Comparison of ENCODE assay signal across 2 cellular contexts in the genomic region with DNA sequence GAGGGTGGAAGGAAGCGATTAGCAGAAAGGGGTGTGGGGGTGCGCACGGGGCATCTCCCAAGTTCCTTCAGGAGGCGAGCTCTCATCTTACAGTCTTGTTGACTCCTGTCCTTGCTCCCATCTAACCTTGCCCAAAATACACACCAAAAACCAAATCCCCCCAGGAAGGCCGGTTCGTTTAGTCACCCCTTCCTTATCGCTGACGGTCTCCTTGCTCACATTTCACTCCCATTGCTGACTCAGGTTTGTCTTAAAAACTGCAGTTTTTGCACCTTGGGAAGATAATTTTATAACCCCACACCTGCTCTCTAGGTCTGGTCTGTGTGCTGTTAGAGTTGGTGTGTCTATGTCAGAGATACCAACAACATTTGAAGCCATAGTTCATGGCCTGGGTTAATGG.
TF ChIP-seq lines count a peak whose summit lies in the region.

No MANE protein-coding gene starts in this region.

TF ChIP-seq in HepG2, 621 proteins besides CTCF, POLR2A, EP300 and RAD21:
- TF ChIP-seq, protein P1, sequence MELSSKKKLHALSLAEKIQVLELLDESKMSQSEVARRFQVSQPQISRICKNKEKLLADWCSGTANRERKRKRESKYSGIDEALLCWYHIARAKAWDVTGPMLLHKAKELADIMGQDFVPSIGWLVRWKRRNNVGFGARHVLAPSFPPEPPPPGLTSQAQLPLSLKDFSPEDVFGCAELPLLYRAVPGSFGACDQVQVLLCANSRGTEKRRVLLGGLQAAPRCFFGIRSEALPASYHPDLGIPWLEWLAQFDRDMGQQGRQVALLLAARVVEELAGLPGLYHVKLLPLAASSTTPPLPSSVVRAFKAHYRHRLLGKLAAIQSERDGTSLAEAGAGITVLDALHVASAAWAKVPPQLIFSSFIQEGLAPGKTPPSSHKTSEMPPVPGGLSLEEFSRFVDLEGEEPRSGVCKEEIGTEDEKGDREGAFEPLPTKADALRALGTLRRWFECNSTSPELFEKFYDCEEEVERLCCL (CRISPR knock-in tag; IDR thresholded peaks at IDR 0.05; ENCODE audit: borderline replicate concordance) = no peak
- TF ChIP-seq ONECUT2 (CRISPR knock-in tag; IDR thresholded peaks at IDR 0.05) (no peak), MAFF (IDR thresholded peaks at IDR 0.05; ENCODE audit: low read depth, low read length) (0 out of 2 replicates have a peak, but pooled peaks have one; percentile 17)

TF ChIP-seq in K562, 482 proteins besides CTCF, POLR2A, EP300 and RAD21 (continued from another document):
- TF ChIP-seq WHSC1 (IDR thresholded peaks at IDR 0.05; ENCODE audit: low read length) (no peak), POLR3A (IDR thresholded peaks at IDR 0.05; ENCODE audit: borderline replicate concordance, extremely low read depth, insufficient read depth, insufficient read length) (no peak), E2F3 (CRISPR knock-in tag; IDR thresholded peaks at IDR 0.05) (no peak), FUS (optimal IDR thresholded peaks at IDR 0.05; ENCODE audit: low read depth, low read length) (no peak), ARID1B (IDR thresholded peaks at IDR 0.05) (peak; percentile 18; the same call in 1 of the 2 replicates), ELF1 (tag; IDR thresholded peaks at IDR 0.05) (no peak), C11orf30 (IDR thresholded peaks at IDR 0.05; ENCODE audit: low read depth) (0 out of 2 replicates have a peak, but pooled peaks have one; percentile 23), PTBP1 (IDR thresholded peaks at IDR 0.05; ENCODE audit: low read depth, low read length) (no peak), EWSR1 (IDR thresholded peaks at IDR 0.05; ENCODE audit: borderline replicate concordance, low read depth, partially characterized antibody) (no peak), MAFG (tag; conservative IDR thresholded peaks at IDR 0.05) (peak; percentile 57), ZBTB7A (IDR thresholded peaks at IDR 0.05; ENCODE audit: borderline replicate concordance, control insufficient read depth, low read depth, low read length) (no peak), FOSL1 (tag; conservative IDR thresholded peaks at IDR 0.05) (peak; percentile 38), ZNF316 (IDR thresholded peaks at IDR 0.05) (peak; percentile 61), ZNF695 (CRISPR knock-in tag; IDR thresholded peaks at IDR 0.05) (no peak), CBFA2T2 (conservative IDR thresholded peaks at IDR 0.05) (0 out of 2 replicates have a peak, but pooled peaks have one; percentile 25), CXXC5 (CRISPR knock-in tag; IDR thresholded peaks at IDR 0.05) (no peak)
- TF ChIP-seq, protein P2, sequence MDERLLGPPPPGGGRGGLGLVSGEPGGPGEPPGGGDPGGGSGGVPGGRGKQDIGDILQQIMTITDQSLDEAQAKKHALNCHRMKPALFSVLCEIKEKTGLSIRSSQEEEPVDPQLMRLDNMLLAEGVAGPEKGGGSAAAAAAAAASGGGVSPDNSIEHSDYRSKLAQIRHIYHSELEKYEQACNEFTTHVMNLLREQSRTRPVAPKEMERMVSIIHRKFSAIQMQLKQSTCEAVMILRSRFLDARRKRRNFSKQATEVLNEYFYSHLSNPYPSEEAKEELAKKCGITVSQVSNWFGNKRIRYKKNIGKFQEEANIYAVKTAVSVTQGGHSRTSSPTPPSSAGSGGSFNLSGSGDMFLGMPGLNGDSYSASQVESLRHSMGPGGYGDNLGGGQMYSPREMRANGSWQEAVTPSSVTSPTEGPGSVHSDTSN (CRISPR knock-in tag; IDR thresholded peaks at IDR 0.05; ENCODE audit: low read depth) = no peak
- TF ChIP-seq, protein P2 (tag; conservative IDR thresholded peaks at IDR 0.05; ENCODE audit: low read depth) = no peak
- TF ChIP-seq, protein P3, sequence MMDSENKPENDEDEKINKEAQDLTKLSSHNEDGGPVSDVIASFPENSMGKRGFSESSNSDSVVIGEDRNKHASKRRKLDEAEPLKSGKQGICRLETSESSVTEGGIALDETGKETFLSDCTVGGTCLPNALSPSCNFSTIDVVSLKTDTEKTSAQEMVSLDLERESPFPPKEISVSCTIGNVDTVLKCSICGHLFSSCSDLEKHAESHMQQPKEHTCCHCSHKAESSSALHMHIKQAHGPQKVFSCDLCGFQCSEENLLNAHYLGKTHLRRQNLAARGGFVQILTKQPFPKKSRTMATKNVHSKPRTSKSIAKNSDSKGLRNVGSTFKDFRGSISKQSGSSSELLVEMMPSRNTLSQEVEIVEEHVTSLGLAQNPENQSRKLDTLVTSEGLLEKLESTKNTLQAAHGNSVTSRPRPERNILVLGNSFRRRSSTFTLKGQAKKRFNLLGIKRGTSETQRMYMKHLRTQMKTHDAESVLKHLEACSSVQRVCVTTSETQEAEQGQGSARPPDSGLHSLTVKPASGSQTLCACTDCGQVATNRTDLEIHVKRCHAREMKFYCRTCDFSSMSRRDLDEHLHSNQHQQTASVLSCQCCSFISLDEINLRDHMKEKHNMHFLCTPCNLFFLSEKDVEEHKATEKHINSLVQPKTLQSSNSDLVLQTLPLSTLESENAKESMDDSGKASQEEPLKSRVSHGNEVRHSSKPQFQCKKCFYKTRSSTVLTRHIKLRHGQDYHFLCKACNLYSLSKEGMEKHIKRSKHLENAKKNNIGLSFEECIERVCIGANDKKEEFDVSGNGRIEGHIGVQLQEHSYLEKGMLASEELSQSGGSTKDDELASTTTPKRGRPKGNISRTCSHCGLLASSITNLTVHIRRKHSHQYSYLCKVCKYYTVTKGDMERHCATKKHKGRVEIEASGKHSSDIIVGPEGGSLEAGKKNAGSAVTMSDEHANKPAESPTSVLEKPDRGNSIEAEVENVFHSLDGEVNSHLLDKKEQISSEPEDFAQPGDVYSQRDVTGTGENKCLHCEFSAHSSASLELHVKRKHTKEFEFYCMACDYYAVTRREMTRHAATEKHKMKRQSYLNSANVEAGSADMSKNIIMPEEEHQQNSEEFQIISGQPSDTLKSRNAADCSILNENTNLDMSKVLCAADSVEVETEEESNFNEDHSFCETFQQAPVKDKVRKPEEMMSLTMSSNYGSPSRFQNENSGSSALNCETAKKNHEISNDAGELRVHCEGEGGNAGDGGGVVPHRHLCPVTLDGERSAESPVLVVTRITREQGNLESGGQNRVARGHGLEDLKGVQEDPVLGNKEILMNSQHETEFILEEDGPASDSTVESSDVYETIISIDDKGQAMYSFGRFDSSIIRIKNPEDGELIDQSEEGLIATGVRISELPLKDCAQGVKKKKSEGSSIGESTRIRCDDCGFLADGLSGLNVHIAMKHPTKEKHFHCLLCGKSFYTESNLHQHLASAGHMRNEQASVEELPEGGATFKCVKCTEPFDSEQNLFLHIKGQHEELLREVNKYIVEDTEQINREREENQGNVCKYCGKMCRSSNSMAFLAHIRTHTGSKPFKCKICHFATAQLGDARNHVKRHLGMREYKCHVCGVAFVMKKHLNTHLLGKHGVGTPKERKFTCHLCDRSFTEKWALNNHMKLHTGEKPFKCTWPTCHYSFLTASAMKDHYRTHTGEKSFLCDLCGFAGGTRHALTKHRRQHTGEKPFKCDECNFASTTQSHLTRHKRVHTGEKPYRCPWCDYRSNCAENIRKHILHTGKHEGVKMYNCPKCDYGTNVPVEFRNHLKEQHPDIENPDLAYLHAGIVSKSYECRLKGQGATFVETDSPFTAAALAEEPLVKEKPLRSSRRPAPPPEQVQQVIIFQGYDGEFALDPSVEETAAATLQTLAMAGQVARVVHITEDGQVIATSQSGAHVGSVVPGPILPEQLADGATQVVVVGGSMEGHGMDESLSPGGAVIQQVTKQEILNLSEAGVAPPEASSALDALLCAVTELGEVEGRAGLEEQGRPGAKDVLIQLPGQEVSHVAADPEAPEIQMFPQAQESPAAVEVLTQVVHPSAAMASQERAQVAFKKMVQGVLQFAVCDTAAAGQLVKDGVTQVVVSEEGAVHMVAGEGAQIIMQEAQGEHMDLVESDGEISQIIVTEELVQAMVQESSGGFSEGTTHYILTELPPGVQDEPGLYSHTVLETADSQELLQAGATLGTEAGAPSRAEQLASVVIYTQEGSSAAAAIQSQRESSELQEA (IDR thresholded peaks at IDR 0.05; ENCODE audit: low read depth) = no peak
- TF ChIP-seq, protein P4, sequence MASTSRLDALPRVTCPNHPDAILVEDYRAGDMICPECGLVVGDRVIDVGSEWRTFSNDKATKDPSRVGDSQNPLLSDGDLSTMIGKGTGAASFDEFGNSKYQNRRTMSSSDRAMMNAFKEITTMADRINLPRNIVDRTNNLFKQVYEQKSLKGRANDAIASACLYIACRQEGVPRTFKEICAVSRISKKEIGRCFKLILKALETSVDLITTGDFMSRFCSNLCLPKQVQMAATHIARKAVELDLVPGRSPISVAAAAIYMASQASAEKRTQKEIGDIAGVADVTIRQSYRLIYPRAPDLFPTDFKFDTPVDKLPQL (IDR thresholded peaks at IDR 0.05; ENCODE audit: extremely low read depth, insufficient read length) = no peak
